In the genomic region with DNA sequence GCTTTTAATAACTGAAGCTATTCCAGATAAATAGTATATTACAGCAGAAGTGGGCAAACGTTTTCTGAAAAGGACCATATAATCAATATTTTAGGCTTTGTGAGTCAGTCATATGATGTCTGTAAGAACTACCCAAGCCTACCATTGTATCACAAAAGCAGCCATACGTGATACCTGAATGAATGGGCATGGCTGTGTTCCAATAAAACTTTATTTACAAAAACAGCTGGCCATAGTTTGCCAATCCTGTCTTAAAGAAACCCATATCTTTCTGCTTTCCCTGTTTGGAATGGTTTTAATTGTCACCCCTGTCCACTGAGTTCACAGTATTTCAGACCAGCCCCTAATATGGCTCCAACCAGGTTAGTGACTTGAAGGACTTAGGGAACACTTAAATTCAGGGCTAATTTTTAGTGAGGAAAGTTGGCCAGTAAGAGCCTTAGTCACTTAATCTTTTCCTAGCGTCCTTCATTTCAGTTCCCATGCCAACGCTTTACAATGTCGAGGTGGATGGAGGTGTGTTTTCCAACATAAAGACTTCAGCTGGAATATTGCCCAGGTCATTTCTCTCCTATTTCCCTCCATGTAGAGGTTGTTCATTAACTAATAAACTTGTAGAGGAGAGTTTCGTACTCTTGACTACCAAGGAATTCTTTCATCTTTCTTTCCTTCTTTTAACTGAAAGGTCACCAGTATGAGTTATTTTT, we compare ENCODE assay signal across 25 cellular contexts.
DNase-seq lines count a peak whose midpoint lies in the region; ATAC-seq, FAIRE-seq and TF ChIP-seq lines count a peak whose summit lies in the region.
"Had no signal": no experiment of that assay in that cellular context is flagged by ENCODE, and none has a peak within 500 bp of the region (broad histone marks: within the 10 kb centered on the region; RNA-seq: fewer than 3 reads in every experiment).

No MANE protein-coding gene starts in this region.

- ATAC-seq in pancreas, result peak; percentile 23 to 47 (median 34)
- no peak for ATAC-seq in HG02973 (IDR thresholded peaks at IDR 0.05; ENCODE audit: unreplicated experiment)

- H3K9me3 ChIP-seq in pancreas, result no peaks in the 10 kb centered on the region
- H3K9me3 ChIP-seq: Peyer's patch, thoracic aorta had no signal

- DNase-seq in DMS 273 (lab: John Stamatoyannopoulos, UW; ENCODE audit: unreplicated experiment) (peak; percentile 78), DMS53 treated with DMSO at 0.1 percent for 48 hours (lab: John Stamatoyannopoulos, UW; ENCODE audit: unreplicated experiment) (peak; percentile 84), RCC 7860 (ENCODE audit: low spot score) (peak; percentile 15), pancreas (no peak), EL (no peak), SIG-M5 treated with dmso at 0.1 percent for 504 hours (lab: John Stamatoyannopoulos, UW; ENCODE audit: unreplicated experiment) (no peak)
- DNase-seq: activated CD4-positive, alpha-beta memory T cell treated with anti-CD3 and anti-CD28 coated beads, Interleukin-2, amount 10 ng/mL, durations not matched to agents 7 days and 5 days; activated CD4-positive, CD25-positive, alpha-beta regulatory T cell treated with anti-CD3 and anti-CD28 coated beads, Interleukin-2, amount 50 U/mL, for 72 hours; activated naive CD8-positive, alpha-beta T cell treated with anti-CD3 and anti-CD28 coated beads for 36 hours; caudate nucleus; CD4-positive, alpha-beta T cell; dermis blood vessel endothelial cell; H9; Peyer's patch; posterior cingulate gyrus; stimulated activated naive CD4-positive, alpha-beta T cell treated with Interleukin-2 at 50 U/mL for 16 hours; T-helper 1 cell had no signal

- H3K27ac ChIP-seq in pancreas, result peak overlapping the region in 2 of 4 donors; percentile 10 to 45
- H3K27ac ChIP-seq: HL-60, Peyer's patch, thoracic aorta had no signal

- TF ChIP-seq CTCF in pancreas (IDR thresholded peaks at IDR 0.05), result no peak

- intact Hi-C loops in pancreas (cut with DNase I), result no loop called here

- FAIRE-seq in RCC 7860 (lab: Jason Lieb, UNC) (peak; percentile 62), pancreas (lab: Jason Lieb, UNC) (no peak)
- FAIRE-seq: astrocyte, endometrium, GM12892, islet of Langerhans, TTC549 had no signal

- peaks cover 6 to 12% (median 12%) of the 10 kb centered on the region in 3 donors for H3K4me1 ChIP-seq in pancreas
- H3K4me1 ChIP-seq: Peyer's patch had no signal

- no peaks in the 10 kb centered on the region for H3K36me3 ChIP-seq in pancreas
- H3K36me3 ChIP-seq: Peyer's patch, thoracic aorta had no signal

- WGBS in pancreas, 2 donors, result 37 to 44% methylated on average over 6 of the region's 6 CpGs

- no peak overlapping the region for H3K4me3 ChIP-seq in pancreas
- H3K4me3 ChIP-seq: Peyer's patch, thoracic aorta had no signal

- no peaks in the 10 kb centered on the region for H3K27me3 ChIP-seq in pancreas
- H3K27me3 ChIP-seq: Peyer's patch had no signal

Comparison
In these comparisons a context has a peak if more than half of its experiments do, and no peak if none do; other contexts are left out.
1. DNase-seq: peak in DMS 273 (single experiment), DMS53 treated with DMSO at 0.1 percent for 48 hours (single experiment) and RCC 7860 (single experiment); none in pancreas (0 of 6), EL (single experiment) and SIG-M5 treated with dmso at 0.1 percent for 504 hours (single experiment).